Comparison of ENCODE assay signal across 20 cellular contexts in the genomic region with DNA sequence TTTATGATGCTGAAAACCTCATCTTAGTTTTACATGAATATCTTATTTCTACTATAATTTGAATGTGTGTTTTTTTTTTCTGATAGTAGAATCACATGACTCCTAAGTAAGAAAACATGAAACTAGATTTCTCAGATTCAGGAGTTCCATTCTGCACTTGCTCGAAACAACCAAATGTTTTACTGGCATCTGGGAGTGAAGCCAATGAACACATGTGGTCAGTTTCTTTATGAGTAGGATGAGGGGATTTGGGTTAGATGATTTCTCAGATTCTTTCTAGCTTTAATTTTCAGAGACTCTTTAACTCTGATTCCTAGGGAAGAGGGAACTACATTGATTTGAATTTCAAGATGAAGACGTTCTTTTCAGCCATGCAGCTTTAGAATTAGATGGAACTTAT.
DNase-seq lines count a peak whose midpoint lies in the region; ATAC-seq and TF ChIP-seq lines count a peak whose summit lies in the region.
"Had no signal": no experiment of that assay in that cellular context is flagged by ENCODE, and none has a peak within 500 bp of the region (broad histone marks: within the 10 kb centered on the region; RNA-seq: fewer than 3 reads in every experiment).

No MANE protein-coding gene starts in this region.

- H3K9me3 Mint-ChIP-seq in HFFc6, result no peaks in the 10 kb centered on the region
- H3K9me3 Mint-ChIP-seq: brain; memory B cell; natural killer cell treated with Interleukin-12 subunit alpha and Interleukin-12 subunit beta and Interleukin-15 and Interleukin-18, amount 100 ng/mL, for 72 hours had no signal

- peak; percentile 46 for DNase-seq in HFFc6
- peak; percentile 88 for DNase-seq in astrocyte of the hippocampus (ENCODE audit: low read depth, low spot score)
- DNase-seq in fibroblast of villous mesenchyme (ENCODE audit: low read depth), result peak; percentile 81
- DNase-seq in smooth muscle cell of the brain vasculature (ENCODE audit: low read depth, low spot score), result peak; percentile 75
- DNase-seq in sciatic nerve (ENCODE audit: low spot score), result no peak
- no peak for DNase-seq in HuH-7 (ENCODE audit: low spot score)
- DNase-seq in NCI-H2081 treated with DMSO at 0.1 percent for 48 hours (lab: John Stamatoyannopoulos, UW), result no peak
- DNase-seq: activated CD4-positive, alpha-beta T cell treated with anti-CD3 and anti-CD28 coated beads, Interleukin-2, amount 50 U/mL, for 48 hours; activated naive CD4-positive, alpha-beta T cell treated with Interleukin-2 at 50 U/mL for 16 hours; activated T-cell treated with anti-CD3 and anti-CD28 coated beads, Interleukin-2, amount 50 U/mL, for 1 hour; dorsolateral prefrontal cortex; hippocampal formation; MM.1S; NCI-H1694 treated with DMSO at 0.1 percent for 48 hours; tibial artery had no signal

- peaks cover 26% of the 10 kb centered on the region for H3K4me1 Mint-ChIP-seq in HFFc6 (ENCODE audit: low read depth)
- H3K4me1 Mint-ChIP-seq: CD14-positive monocyte, memory B cell had no signal

- no peak overlapping the region for H3K4me3 ChIP-seq in fibroblast of villous mesenchyme (ENCODE audit: low read depth, low read length)
- H3K4me3 ChIP-seq: dorsolateral prefrontal cortex, tibial artery had no signal

- TF ChIP-seq CTCF in HFFc6 (IDR thresholded peaks at IDR 0.05) (no peak), fibroblast of villous mesenchyme (IDR thresholded peaks at IDR 0.05; ENCODE audit: insufficient read depth, low read depth, low read length) (no peak)

- intact Hi-C loops in sciatic nerve (cut with DNase I), result no loop called here

- peaks cover 3% of the 10 kb centered on the region; the same call in 1 of the 2 replicates for H3K27me3 Mint-ChIP-seq in HFFc6 (ENCODE audit: insufficient read depth)
- H3K27me3 Mint-ChIP-seq: brain; memory B cell; natural killer cell treated with Interleukin-12 subunit alpha and Interleukin-12 subunit beta and Interleukin-15 and Interleukin-18, amount 100 ng/mL, for 72 hours had no signal

- no peak overlapping the region for H3K27ac Mint-ChIP-seq in HFFc6
- H3K27ac Mint-ChIP-seq: brain; CD14-positive monocyte; memory B cell; natural killer cell treated with Interleukin-12 subunit alpha and Interleukin-12 subunit beta and Interleukin-15 and Interleukin-18, amount 100 ng/mL, for 72 hours had no signal

- no peaks in the 10 kb centered on the region for H3K36me3 Mint-ChIP-seq in HFFc6 (ENCODE audit: low read depth)
- H3K36me3 Mint-ChIP-seq: brain, CD14-positive monocyte had no signal

- ATAC-seq in sciatic nerve, result no peak
- ATAC-seq in HG03442 (IDR thresholded peaks at IDR 0.05; ENCODE audit: unreplicated experiment), result no peak
- ATAC-seq: natural killer cell treated with Interleukin-12 subunit alpha and Interleukin-12 subunit beta and Interleukin-15 and Interleukin-18, amount 100 ng/mL, for 72 hours had no signal

- no peak overlapping the region for H3K4me3 Mint-ChIP-seq in HFFc6
- H3K4me3 Mint-ChIP-seq: brain; CD14-positive monocyte; memory B cell; natural killer cell treated with Interleukin-12 subunit alpha and Interleukin-12 subunit beta and Interleukin-15 and Interleukin-18, amount 100 ng/mL, for 72 hours had no signal

Comparison
In these comparisons a context has a peak if more than half of its experiments do, and no peak if none do; other contexts are left out.
1. DNase-seq: peak in HFFc6 (single experiment), astrocyte of the hippocampus (single experiment), fibroblast of villous mesenchyme (single experiment) and smooth muscle cell of the brain vasculature (single experiment); none in sciatic nerve (single experiment), HuH-7 (single experiment) and NCI-H2081 treated with DMSO at 0.1 percent for 48 hours (single experiment).